In genomic region chr6:141482773-141483172, GRCh38 we compare ENCODE assay signal across 9 cellular contexts.
DNase-seq lines count a peak whose midpoint lies in the region; ATAC-seq and TF ChIP-seq lines count a peak whose summit lies in the region.
"Had no signal": no experiment of that assay in that cellular context is flagged by ENCODE, and none has a peak within 500 bp of the region (broad histone marks: within the 10 kb centered on the region; RNA-seq: fewer than 3 reads in every experiment).

No MANE protein-coding gene starts in this region.

- CTCF ChIA-PET in WTC11 (lab: Charles Lee) = interaction anchor here (1.2 kb wide), 1 partner anchor 13 kb away, joined by 3 read pairs; no protein-coding TSS in a partner anchor

- TF ChIP-seq CTCF in AG10803 (conservative IDR thresholded peaks at IDR 0.05; ENCODE audit: low read length) (no peak), HL-60 (IDR thresholded peaks at IDR 0.05; ENCODE audit: insufficient read depth, low read length) (no peak), WTC11 (IDR thresholded peaks at IDR 0.05) (no peak), gastroesophageal sphincter (IDR thresholded peaks at IDR 0.05) (no peak)

- H3K27ac Mint-ChIP-seq in WTC11 (peak overlapping the region; percentile 33; the same call in 1 of the 2 replicates), memory B cell (peak overlapping the region; percentile 98)

- H3K27me3 Mint-ChIP-seq in WTC11 (ENCODE audit: low read depth) (no peaks in the 10 kb centered on the region), memory B cell (no peaks in the 10 kb centered on the region)

- peaks cover 21% of the 10 kb centered on the region for H3K36me3 Mint-ChIP-seq in WTC11
- H3K36me3 Mint-ChIP-seq in memory B cell = no peaks in the 10 kb centered on the region

- POLR2A ChIA-PET in WTC11 (lab: Charles Lee) = no interaction called here

- H3K9me3 ChIP-seq in gastroesophageal sphincter (no peaks in the 10 kb centered on the region), aorta (ENCODE audit: control insufficient read depth, low read length) (no peaks in the 10 kb centered on the region)

- peaks cover 32% of the 10 kb centered on the region for H3K9me3 Mint-ChIP-seq in WTC11
- H3K9me3 Mint-ChIP-seq in memory B cell = peaks cover 2% of the 10 kb centered on the region

- H3K27ac ChIP-seq in HL-60 (replicated peaks) (peak overlapping the region; percentile 78), gastroesophageal sphincter (peak overlapping the region in 1 of 4 donors; percentile 5), aorta (ENCODE audit: low read depth in 1 of 2, low read length in 2 of 2) (no peak overlapping the region)
- H3K27ac ChIP-seq: parathyroid adenoma had no signal

- H3K4me1 Mint-ChIP-seq in WTC11 = peaks cover 13% of the 10 kb centered on the region
- peaks cover 14% of the 10 kb centered on the region for H3K4me1 Mint-ChIP-seq in memory B cell

- H3K27me3 ChIP-seq in HL-60 (ENCODE audit: insufficient read depth, poor library complexity, severe bottlenecking) (no peaks in the 10 kb centered on the region), gastroesophageal sphincter (no peaks in the 10 kb centered on the region), aorta (ENCODE audit: control insufficient read depth in 1 of 2, insufficient read depth in 2 of 2, low read length in 1 of 2) (no peaks in the 10 kb centered on the region)

- WGBS in gastroesophageal sphincter (ENCODE audit: low coverage in 1 of 2), 2 donors = 36 to 51% methylated on average over 4 of the region's 5 CpGs
- WGBS in aorta, 2 donors = 30 to 33% methylated on average over 5 of the region's 5 CpGs

- intact Hi-C loops in aorta (cut with DNase I) = no loop called here

- peak; percentile 10 for DNase-seq in AG10803 (ENCODE audit: low read depth)
- DNase-seq in HL-60 (ENCODE audit: low read depth in 1 of 2, low spot score in 1 of 2) = no peak
- no peak for DNase-seq in WTC11 (ENCODE audit: low spot score)
- no peak for DNase-seq in memory B cell (ENCODE audit: low spot score in 2 of 2)
- DNase-seq in T1000 (lab: John Stamatoyannopoulos, UW) = no peak
- no peak for DNase-seq in aorta

- TF ChIP-seq EP300 in gastroesophageal sphincter (IDR thresholded peaks at IDR 0.05) = no peak

- H3K4me1 ChIP-seq in gastroesophageal sphincter (peaks cover 0 to 7% (median 0%) of the 10 kb centered on the region in 3 donors), aorta (ENCODE audit: control insufficient read depth in 1 of 2, insufficient read depth in 2 of 2, low read length in 2 of 2) (no peaks in the 10 kb centered on the region)
- H3K4me1 ChIP-seq: parathyroid adenoma had no signal

- H3K4me3 ChIP-seq in AG10803 (ENCODE audit: low read length) (peak overlapping the region; percentile 20), HL-60 (replicated peaks; ENCODE audit: insufficient read depth, low read length) (peak overlapping the region; percentile 25), gastroesophageal sphincter (peak overlapping the region in 1 of 2 donors; percentile 2), aorta (ENCODE audit: low read length in 2 of 2) (peak overlapping the region in 1 of 2 donors; percentile 3)

- ATAC-seq in WTC11 (no peak), memory B cell (ENCODE audit: low read depth) (no peak), gastroesophageal sphincter (no peak), GM21360 (IDR thresholded peaks at IDR 0.05; ENCODE audit: unreplicated experiment) (no peak), aorta (ENCODE audit: low FRiP score) (no peak)

- H3K4me3 Mint-ChIP-seq in WTC11 (no peak overlapping the region), memory B cell (peak overlapping the region; percentile 85)

- no peak for TF ChIP-seq POLR2A in gastroesophageal sphincter (IDR thresholded peaks at IDR 0.05)

- H3K36me3 ChIP-seq in gastroesophageal sphincter = no peaks in the 10 kb centered on the region
- no peaks in the 10 kb centered on the region for H3K36me3 ChIP-seq in aorta (ENCODE audit: control insufficient read depth in 1 of 2, insufficient read depth in 2 of 2, low read length in 1 of 2)

TF ChIP-seq in WTC11, 78 proteins besides CTCF, POLR2A, EP300 and RAD21:
- TF ChIP-seq JAZF1 (CRISPR knock-in tag; IDR thresholded peaks at IDR 0.05) = no peak
- no peak for TF ChIP-seq E2F1 (CRISPR knock-in tag; IDR thresholded peaks at IDR 0.05)
- no peak for TF ChIP-seq HMGA2 (CRISPR knock-in tag; IDR thresholded peaks at IDR 0.05)
- no peak for TF ChIP-seq ZNF671 (CRISPR knock-in tag; IDR thresholded peaks at IDR 0.05)
- TF ChIP-seq MYBL2 (CRISPR knock-in tag; IDR thresholded peaks at IDR 0.05) = no peak
- TF ChIP-seq PREB (CRISPR knock-in tag; IDR thresholded peaks at IDR 0.05; ENCODE audit: borderline replicate concordance) = no peak
